ENCODE assay signal across 10 cellular contexts in the genomic region with DNA sequence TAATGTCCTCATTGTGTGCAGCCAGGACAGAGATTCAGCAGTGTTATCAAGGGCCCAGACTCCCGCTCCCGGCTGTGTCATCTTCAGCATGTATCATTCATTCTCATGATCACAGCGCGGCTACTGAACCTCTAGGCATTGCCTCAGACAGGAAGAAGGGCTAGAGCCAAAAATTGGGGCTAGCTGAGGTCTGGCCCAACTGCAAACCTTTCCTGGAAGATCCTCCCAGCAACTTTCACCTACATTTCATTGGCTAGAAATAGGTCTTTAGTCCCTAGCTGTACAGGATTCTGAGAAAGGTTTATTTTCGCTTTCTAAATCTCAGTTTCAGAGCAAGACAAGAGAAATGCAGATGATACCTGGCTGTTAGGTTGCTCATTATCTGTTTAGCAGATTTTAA.
DNase-seq lines count a peak whose midpoint lies in the region; ATAC-seq, FAIRE-seq and TF ChIP-seq lines count a peak whose summit lies in the region.
"Had no signal": no experiment of that assay in that cellular context is flagged by ENCODE, and none has a peak within 500 bp of the region (broad histone marks: within the 10 kb centered on the region; RNA-seq: fewer than 3 reads in every experiment).

No MANE protein-coding gene starts in this region.

- intact Hi-C loops in natural killer cell (cut with micrococcal nuclease) (no loop called here), posterior vena cava (cut with DNase I) (no loop called here)

- no peak overlapping the region for H3K4me3 ChIP-seq in GM23338

- H3K27ac Mint-ChIP-seq in GM23338 (no peak overlapping the region; the same call in 1 of the 2 replicates), T-cell (peak overlapping the region; percentile 57 to 84), natural killer cell (peak overlapping the region; percentile 88 to 92)

- CTCF ChIA-PET in T-cell (lab: Charles Lee) = interaction anchor here in 1 of 2 donors (1.5 kb wide), 1 partner anchor 13 kb away, joined by 8 read pairs; no protein-coding TSS in a partner anchor

- no peak overlapping the region for H2AFZ ChIP-seq in GM23338

- H4K20me1 ChIP-seq in GM23338 (replicated peaks; ENCODE audit: insufficient read depth) = no peaks in the 10 kb centered on the region

- peak overlapping the region; percentile 58 for H3K27ac ChIP-seq in GM23338 (ENCODE audit: low read depth)

- no peaks in the 10 kb centered on the region; the same call in 2 of the 3 replicates for H3K36me3 Mint-ChIP-seq in GM23338 (ENCODE audit: low read depth)
- H3K36me3 Mint-ChIP-seq in T-cell = peaks cover 64% of the 10 kb centered on the region
- H3K36me3 Mint-ChIP-seq in natural killer cell = no peaks in the 10 kb centered on the region

- ATAC-seq in GM19025 (IDR thresholded peaks at IDR 0.05; ENCODE audit: low read depth, unreplicated experiment) (peak; percentile 80), GM23338 (no peak), T-cell (replicated peaks in 1 of 4) (peak in 3 of 4 experiments; percentile 23 to 60 (median 34)), natural killer cell (peak; percentile 45 to 63 (median 52))
- ATAC-seq: left colon had no signal

- H3K27me3 Mint-ChIP-seq in GM23338 (ENCODE audit: insufficient read depth, low read depth, poor library complexity) (peaks cover 6% of the 10 kb centered on the region), T-cell (no peaks in the 10 kb centered on the region), natural killer cell (ENCODE audit: low read depth in 2 of 2) (no peaks in the 10 kb centered on the region)

- H3K9me3 Mint-ChIP-seq in GM23338 (no peaks in the 10 kb centered on the region), T-cell (no peaks in the 10 kb centered on the region), natural killer cell (no peaks in the 10 kb centered on the region)

- POLR2A ChIA-PET in T-cell (lab: Charles Lee) = interaction anchor here (0.8 to 1.3 kb wide), 2 partner anchors 13 kb away, joined by 9 to 13 read pairs; no protein-coding TSS in a partner anchor

- TF ChIP-seq CTCF in GM23338 (conservative IDR thresholded peaks at IDR 0.05; ENCODE audit: low read depth in 2 of 2) (no peak), natural killer cell (IDR thresholded peaks at IDR 0.05) (no peak), D721Med (IDR thresholded peaks at IDR 0.05; ENCODE audit: insufficient read depth, missing control alignments) (no peak)

- H3F3A ChIP-seq in GM23338 (replicated peaks; ENCODE audit: low read depth) = no peaks in the 10 kb centered on the region

- no peaks in the 10 kb centered on the region for H3K79me2 ChIP-seq in GM23338 (replicated peaks; ENCODE audit: insufficient read depth)

- H3K4me1 Mint-ChIP-seq in GM23338 = peaks cover 52% of the 10 kb centered on the region
- peaks cover 0 to 28% (median 17%) of the 10 kb centered on the region in 3 donors for H3K4me1 Mint-ChIP-seq in T-cell
- peaks cover 26 to 30% of the 10 kb centered on the region in 2 donors for H3K4me1 Mint-ChIP-seq in natural killer cell

- no peak for DNase-seq in GM23338 (ENCODE audit: low spot score)
- DNase-seq in T-cell = no peak
- no peak for DNase-seq in natural killer cell
- no peak for DNase-seq in activated gamma-delta T cell (lab: John Stamatoyannopoulos, UW)
- DNase-seq in RKO (ENCODE audit: low spot score) = no peak
- no peak for DNase-seq in posterior vena cava (ENCODE audit: low spot score)
- no peak for DNase-seq in D721Med (ENCODE audit: insufficient read length, low spot score)
- DNase-seq: left colon had no signal

- peak overlapping the region; percentile 22; the same call in 1 of the 2 replicates for H3K4me2 ChIP-seq in GM23338

- peaks cover 47% of the 10 kb centered on the region for H3K4me1 ChIP-seq in GM23338 (ENCODE audit: insufficient read depth)

- no peak for FAIRE-seq in D721Med (lab: Jason Lieb, UNC)
- FAIRE-seq: H1 had no signal

- H3K4me3 Mint-ChIP-seq in GM23338 (no peak overlapping the region), T-cell (peak overlapping the region; percentile 11 to 42 (median 17)), natural killer cell (peak overlapping the region; percentile 68)

- H3K27me3 ChIP-seq in GM23338 (ENCODE audit: insufficient read depth) = no peaks in the 10 kb centered on the region

- no peaks in the 10 kb centered on the region for H3K36me3 ChIP-seq in GM23338 (ENCODE audit: insufficient read depth)

- no peaks in the 10 kb centered on the region for H3K9me2 ChIP-seq in GM23338 (ENCODE audit: insufficient read depth)

TF ChIP-seq in GM23338, 12 proteins besides CTCF, POLR2A, EP300 and RAD21:
- TF ChIP-seq JUNB (IDR thresholded peaks at IDR 0.05; ENCODE audit: unreplicated experiment) = no peak
- TF ChIP-seq, protein P1, sequence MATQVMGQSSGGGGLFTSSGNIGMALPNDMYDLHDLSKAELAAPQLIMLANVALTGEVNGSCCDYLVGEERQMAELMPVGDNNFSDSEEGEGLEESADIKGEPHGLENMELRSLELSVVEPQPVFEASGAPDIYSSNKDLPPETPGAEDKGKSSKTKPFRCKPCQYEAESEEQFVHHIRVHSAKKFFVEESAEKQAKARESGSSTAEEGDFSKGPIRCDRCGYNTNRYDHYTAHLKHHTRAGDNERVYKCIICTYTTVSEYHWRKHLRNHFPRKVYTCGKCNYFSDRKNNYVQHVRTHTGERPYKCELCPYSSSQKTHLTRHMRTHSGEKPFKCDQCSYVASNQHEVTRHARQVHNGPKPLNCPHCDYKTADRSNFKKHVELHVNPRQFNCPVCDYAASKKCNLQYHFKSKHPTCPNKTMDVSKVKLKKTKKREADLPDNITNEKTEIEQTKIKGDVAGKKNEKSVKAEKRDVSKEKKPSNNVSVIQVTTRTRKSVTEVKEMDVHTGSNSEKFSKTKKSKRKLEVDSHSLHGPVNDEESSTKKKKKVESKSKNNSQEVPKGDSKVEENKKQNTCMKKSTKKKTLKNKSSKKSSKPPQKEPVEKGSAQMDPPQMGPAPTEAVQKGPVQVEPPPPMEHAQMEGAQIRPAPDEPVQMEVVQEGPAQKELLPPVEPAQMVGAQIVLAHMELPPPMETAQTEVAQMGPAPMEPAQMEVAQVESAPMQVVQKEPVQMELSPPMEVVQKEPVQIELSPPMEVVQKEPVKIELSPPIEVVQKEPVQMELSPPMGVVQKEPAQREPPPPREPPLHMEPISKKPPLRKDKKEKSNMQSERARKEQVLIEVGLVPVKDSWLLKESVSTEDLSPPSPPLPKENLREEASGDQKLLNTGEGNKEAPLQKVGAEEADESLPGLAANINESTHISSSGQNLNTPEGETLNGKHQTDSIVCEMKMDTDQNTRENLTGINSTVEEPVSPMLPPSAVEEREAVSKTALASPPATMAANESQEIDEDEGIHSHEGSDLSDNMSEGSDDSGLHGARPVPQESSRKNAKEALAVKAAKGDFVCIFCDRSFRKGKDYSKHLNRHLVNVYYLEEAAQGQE (IDR thresholded peaks at IDR 0.05; ENCODE audit: unreplicated experiment) = no peak
- no peak for TF ChIP-seq STAT1 (IDR thresholded peaks at IDR 0.05; ENCODE audit: unreplicated experiment)
